Comparison of ENCODE assay signal across 8 cellular contexts in genomic region chr3:20056727-20057611, GRCh38. TPM values are rescaled to one million over a fixed set of nuclear protein-coding genes. Genes with fewer than 3 reads are reported as not detected.
DNase-seq lines count a peak whose midpoint lies in the region; ATAC-seq, FAIRE-seq and TF ChIP-seq lines count a peak whose summit lies in the region.

No MANE protein-coding gene starts in this region.

- intact Hi-C loops in CD4-positive, alpha-beta memory T cell (cut with micrococcal nuclease), result no loop called here
- intact Hi-C loops in posterior vena cava (cut with DNase I), result no loop called here

- FAIRE-seq in RCC 7860 (lab: Jason Lieb, UNC), result peak; percentile 66

- ATAC-seq in GM21717 (IDR thresholded peaks at IDR 0.05; ENCODE audit: unreplicated experiment), result peak; percentile 44
- peak; percentile 35 for ATAC-seq in gastroesophageal sphincter
- ATAC-seq in stimulated activated naive B cell treated with anti-CD40 and anti-IgM and Interleukin-4, amounts not matched to agents 10 μg/mL and 1 μg/mL and 100 μg/mL, for 72 hours (replicated peaks), result peak; percentile 57 to 68

- WGBS in gastroesophageal sphincter (ENCODE audit: low coverage in 1 of 2), 2 donors, result 4 to 15% methylated on average over 4 to 5 of the region's 5 CpGs

- peak overlapping the region; percentile 43 for H3K27ac ChIP-seq in CD4-positive, alpha-beta memory T cell (ENCODE audit: low read depth, low read length)
- H3K27ac ChIP-seq in gastroesophageal sphincter, result peak overlapping the region in 3 of 4 donors; percentile 56 to 73 (median 67)

- H3K27me3 Mint-ChIP-seq in CD4-positive, alpha-beta memory T cell, result no peaks in the 10 kb centered on the region
- H3K27me3 Mint-ChIP-seq in stimulated activated naive B cell treated with anti-CD40 and anti-IgM and Interleukin-4, amounts not matched to agents 10 μg/mL and 1 μg/mL and 100 μg/mL, for 72 hours, result no peaks in the 10 kb centered on the region

- no peaks in the 10 kb centered on the region for H3K36me3 ChIP-seq in CD4-positive, alpha-beta memory T cell (ENCODE audit: insufficient read depth, low read length)
- no peaks in the 10 kb centered on the region for H3K36me3 ChIP-seq in gastroesophageal sphincter

- peak overlapping the region in 1 of 8 donors; percentile 27 for H3K4me3 Mint-ChIP-seq in CD4-positive, alpha-beta memory T cell
- H3K4me3 Mint-ChIP-seq in stimulated activated naive B cell treated with anti-CD40 and anti-IgM and Interleukin-4, amounts not matched to agents 10 μg/mL and 1 μg/mL and 100 μg/mL, for 72 hours, result peak overlapping the region in 1 of 2 donors; percentile 14

- peaks cover 26 to 41% (median 30%) of the 10 kb centered on the region in 4 donors for H3K4me1 Mint-ChIP-seq in CD4-positive, alpha-beta memory T cell
- H3K4me1 Mint-ChIP-seq in stimulated activated naive B cell treated with anti-CD40 and anti-IgM and Interleukin-4, amounts not matched to agents 10 μg/mL and 1 μg/mL and 100 μg/mL, for 72 hours, result peaks cover 15 to 34% of the 10 kb centered on the region in 2 donors

- TF ChIP-seq POLR2A in gastroesophageal sphincter (IDR thresholded peaks at IDR 0.05), result no peak

- CTCF ChIA-PET in CD4-positive, alpha-beta memory T cell (lab: Charles Lee; ENCODE audit: partially characterized antibody), result no interaction called here

- no peak for TF ChIP-seq CTCF in gastroesophageal sphincter (IDR thresholded peaks at IDR 0.05)

- TF ChIP-seq EP300 in gastroesophageal sphincter (IDR thresholded peaks at IDR 0.05), result no peak

- peak overlapping the region in 1 of 7 donors; percentile 9 for H3K27ac Mint-ChIP-seq in CD4-positive, alpha-beta memory T cell
- no peak overlapping the region for H3K27ac Mint-ChIP-seq in stimulated activated naive B cell treated with anti-CD40 and anti-IgM and Interleukin-4, amounts not matched to agents 10 μg/mL and 1 μg/mL and 100 μg/mL, for 72 hours

- peaks cover 0 to 3% (median 0%) of the 10 kb centered on the region in 8 donors for H3K9me3 Mint-ChIP-seq in CD4-positive, alpha-beta memory T cell
- peaks cover 3% of the 10 kb centered on the region in 2 donors for H3K9me3 Mint-ChIP-seq in stimulated activated naive B cell treated with anti-CD40 and anti-IgM and Interleukin-4, amounts not matched to agents 10 μg/mL and 1 μg/mL and 100 μg/mL, for 72 hours

- H3K27me3 ChIP-seq in CD4-positive, alpha-beta memory T cell (ENCODE audit: insufficient read depth, low read length), result no peaks in the 10 kb centered on the region
- H3K27me3 ChIP-seq in gastroesophageal sphincter, result no peaks in the 10 kb centered on the region

- POLR2A ChIA-PET in CD4-positive, alpha-beta memory T cell (lab: Charles Lee; ENCODE audit: partially characterized antibody), result interaction anchor here (0.9 to 5.4 kb wide), 2 partner anchors 13 to 16 kb away, joined by 3 to 35 read pairs; partner anchors contain the start of gene KAT2B

- no peaks in the 10 kb centered on the region for H3K9me3 ChIP-seq in CD4-positive, alpha-beta memory T cell (ENCODE audit: control insufficient read depth in 1 of 2, low read length in 2 of 2)
- H3K9me3 ChIP-seq in gastroesophageal sphincter, result no peaks in the 10 kb centered on the region

- H3K4me1 ChIP-seq in CD4-positive, alpha-beta memory T cell (ENCODE audit: insufficient read depth, low read length), result peaks cover 70% of the 10 kb centered on the region
- H3K4me1 ChIP-seq in gastroesophageal sphincter, result peaks cover 17 to 59% (median 30%) of the 10 kb centered on the region in 3 donors

- no peak overlapping the region for H3K4me3 ChIP-seq in CD4-positive, alpha-beta memory T cell (ENCODE audit: low read length in 2 of 2)
- H3K4me3 ChIP-seq in gastroesophageal sphincter, result no peak overlapping the region

- H3K36me3 Mint-ChIP-seq in CD4-positive, alpha-beta memory T cell, result peaks cover under 1 to 5% of the 10 kb centered on the region in 2 donors
- H3K36me3 Mint-ChIP-seq in stimulated activated naive B cell treated with anti-CD40 and anti-IgM and Interleukin-4, amounts not matched to agents 10 μg/mL and 1 μg/mL and 100 μg/mL, for 72 hours, result peaks cover 10 to 12% of the 10 kb centered on the region in 2 donors

- peak in 1 of 5 donors; percentile 45 for DNase-seq in CD4-positive, alpha-beta memory T cell
- peak; percentile 80 for DNase-seq in RCC 7860 (ENCODE audit: low spot score)
- peak; percentile 35 for DNase-seq in stimulated activated naive B cell treated with anti-CD40 and anti-IgM and Interleukin-4, amounts not matched to agents 10 μg/mL and 1 μg/mL and 100 μg/mL, for 72 hours
- DNase-seq in NCI-H2107 treated with DMSO at 0.1 percent for 48 hours (lab: John Stamatoyannopoulos, UW; ENCODE audit: unreplicated experiment), result no peak
- no peak for DNase-seq in HuH-7.5 (ENCODE audit: low spot score)
- DNase-seq in posterior vena cava (ENCODE audit: low spot score), result no peak

RNA-seq across cellular contexts. Expression of gene KAT2B, which starts 16.7 kb away (rescaled TPM):
- total RNA-seq in CD4-positive, alpha-beta memory T cell, result 10 to 100 TPM; 81.3 to 85.9 TPM
- 10 to 100 TPM in 1 of 2 donors, 1 to 10 TPM in 1; 4.3 to 11.5 TPM for polyA plus RNA-seq in CD4-positive, alpha-beta memory T cell
- total RNA-seq in gastroesophageal sphincter, result 10 to 100 TPM; 30.8 to 57.3 (median 44.0) TPM
- 10 to 100 TPM; 31.7 to 37.1 TPM for total RNA-seq in posterior vena cava

RNA-seq across cellular contexts. Expression of gene PP2D1, which starts 44.9 kb away (rescaled TPM):
- total RNA-seq in CD4-positive, alpha-beta memory T cell, result not detected
- under 1 TPM; 0.40 to 0.46 TPM for polyA plus RNA-seq in CD4-positive, alpha-beta memory T cell
- total RNA-seq in gastroesophageal sphincter, result not detected
- not detected for total RNA-seq in posterior vena cava

Comparison
In these comparisons a context has a peak if more than half of its experiments do, and no peak if none do; other contexts are left out.
1. DNase-seq: peak in RCC 7860 (single experiment) and stimulated activated naive B cell treated with anti-CD40 and anti-IgM and Interleukin-4, amounts not matched to agents 10 μg/mL and 1 μg/mL and 100 μg/mL, for 72 hours (single experiment); none in NCI-H2107 treated with DMSO at 0.1 percent for 48 hours (single experiment), HuH-7.5 (single experiment) and posterior vena cava (single experiment).
2. Peak in every context shown above with its lines, with median percentiles within 50 percentile points of each other: ATAC-seq.